Comparison of ENCODE assay signal across 8 cellular contexts in genomic region chr3:37492977-37493471, GRCh38. TPM values are rescaled to one million over a fixed set of nuclear protein-coding genes. Genes with fewer than 3 reads are reported as not detected.
A peak's percentile ranks its signal among the peaks of the same experiment; 100 is the strongest.
DNase-seq lines count a peak whose midpoint lies in the region; ATAC-seq and TF ChIP-seq lines count a peak whose summit lies in the region.

No MANE protein-coding gene starts in this region.

- no peak for TF ChIP-seq CTCF in BJ (IDR thresholded peaks at IDR 0.05; ENCODE audit: insufficient read depth, low read depth, low read length)
- TF ChIP-seq CTCF in adrenal gland (IDR thresholded peaks at IDR 0.05), result no peak
- TF ChIP-seq CTCF in lower lobe of right lung (IDR thresholded peaks at IDR 0.05), result no peak
- TF ChIP-seq CTCF in PC-3 (conservative IDR thresholded peaks at IDR 0.05; ENCODE audit: low read depth, low read length), result no peak

- CTCF ChIA-PET in BJ (lab: Yijun Ruan, JAX) (no interaction called here), PC-3 (lab: Charles Lee) (no interaction called here)

- H3K4me3 ChIP-seq in BJ (ENCODE audit: low read depth, low read length) (no peak overlapping the region), adrenal gland (no peak overlapping the region), lower lobe of right lung (no peak overlapping the region), PC-3 (ENCODE audit: low read length) (no peak overlapping the region)

- no peak overlapping the region for H3K4me2 ChIP-seq in PC-3 (ENCODE audit: low read length)

- no TSS peak for BruUV-seq in PC-3 (replicated peaks; lab: Mats Ljungman, UMichigan)

- WGBS in adrenal gland, 4 donors, result 17 to 34% (median 30%) methylated on average over 3 of the region's 3 CpGs

- no peaks in the 10 kb centered on the region for H3F3A ChIP-seq in PC-3 (ENCODE audit: low read length, unreplicated experiment)

- no peaks in the 10 kb centered on the region for H3K9me2 ChIP-seq in PC-3 (replicated peaks; ENCODE audit: low read length)

- H3K27ac ChIP-seq in adrenal gland, result peak overlapping the region in 4 of 5 donors; percentile 53 to 86 (median 64)
- peak overlapping the region; percentile 58 for H3K27ac ChIP-seq in lower lobe of right lung
- H3K27ac ChIP-seq in PC-3 (ENCODE audit: low read length), result no peak overlapping the region

- H4K20me1 ChIP-seq in PC-3 (ENCODE audit: low read length), result no peaks in the 10 kb centered on the region

- no peaks in the 10 kb centered on the region; the same call in 1 of the 2 replicates for H3K27me3 ChIP-seq in BJ (ENCODE audit: control insufficient read depth, insufficient read depth, low read length)
- no peaks in the 10 kb centered on the region for H3K27me3 ChIP-seq in adrenal gland
- no peaks in the 10 kb centered on the region for H3K27me3 ChIP-seq in lower lobe of right lung (ENCODE audit: low read depth)
- H3K27me3 ChIP-seq in PC-3 (ENCODE audit: low read length), result peaks cover 64% of the 10 kb centered on the region

- POLR2A ChIA-PET in BJ (lab: Charles Lee) (no interaction called here), PC-3 (lab: Charles Lee; ENCODE audit: unreplicated experiment) (no interaction called here)

- H3K36me3 ChIP-seq in BJ (ENCODE audit: control insufficient read depth, insufficient read depth, low read length) (no peaks in the 10 kb centered on the region), adrenal gland (replicated peaks in 1 of 2) (peaks cover 0 to 5% of the 10 kb centered on the region in 2 donors), lower lobe of right lung (peaks cover 7% of the 10 kb centered on the region), PC-3 (ENCODE audit: low read depth, low read length) (no peaks in the 10 kb centered on the region)

- intact Hi-C loops in adrenal gland (cut with DNase I), result no loop called here
- intact Hi-C loops in lower lobe of right lung (cut with DNase I), result no loop called here
- intact Hi-C loops in PC-3 (cut with micrococcal nuclease), result no loop called here

- peak; percentile 84 to 86 for ATAC-seq in lower lobe of right lung
- no peak for ATAC-seq in PC-3
- ATAC-seq in GM18520 (IDR thresholded peaks at IDR 0.05; ENCODE audit: unreplicated experiment), result no peak

- peaks cover 28 to 38% of the 10 kb centered on the region in 2 donors for H3K4me1 ChIP-seq in adrenal gland (replicated peaks in 1 of 2)
- peaks cover 35% of the 10 kb centered on the region for H3K4me1 ChIP-seq in lower lobe of right lung
- H3K4me1 ChIP-seq in PC-3 (ENCODE audit: insufficient read depth, low read length), result no peaks in the 10 kb centered on the region

- H3K9ac ChIP-seq in PC-3 (ENCODE audit: low read length), result no peak overlapping the region

- no peak overlapping the region for H2AFZ ChIP-seq in PC-3 (ENCODE audit: low read length)

- H3K9me3 ChIP-seq in adrenal gland (replicated peaks in 1 of 3) (no peaks in the 10 kb centered on the region), lower lobe of right lung (no peaks in the 10 kb centered on the region), PC-3 (ENCODE audit: low read length) (peaks cover 9% of the 10 kb centered on the region; the same call in 1 of the 2 replicates)

- no peak for TF ChIP-seq POLR2A in adrenal gland (IDR thresholded peaks at IDR 0.05)

- H3K79me2 ChIP-seq in PC-3 (ENCODE audit: low read length), result no peaks in the 10 kb centered on the region

- peak; percentile 1 for DNase-seq in BJ (ENCODE audit: low read depth)
- DNase-seq in LHCN-M2 (ENCODE audit: low read depth), result peak; percentile 36
- DNase-seq in adrenal gland, result peak in 2 of 7 donors; percentile 25 to 33
- DNase-seq in lower lobe of right lung, result no peak
- DNase-seq in PC-3, result no peak
- DNase-seq in activated CD4-positive, CD25-positive, alpha-beta regulatory T cell (lab: John Stamatoyannopoulos, UW), result no peak
- no peak for DNase-seq in stimulated activated CD4-positive, alpha-beta T cell treated with anti-CD3 and anti-CD28 coated beads, Interleukin-2, amount 100 ng/mL, for 48 hours

RNA-seq across cellular contexts. Expression of gene ITGA9, which starts 41.1 kb away (rescaled TPM):
- polyA plus RNA-seq in BJ (2011; rRNA removed) (not detected in 2 replicates), adrenal gland (10 to 100 TPM; 10.5 to 22.7 (median 16.5) TPM)
- polyA minus RNA-seq in BJ (2011; rRNA and poly(A)+ RNA removed), result not detected in 2 replicates
- total RNA-seq in LHCN-M2 (2014; rRNA removed) (0.13 TPM in 1 of 2 replicates, not detected in the other), adrenal gland (10 to 100 TPM; 48.6 to 81.1 (median 54.9) TPM), lower lobe of right lung (35.7 TPM), PC-3 (2014; rRNA removed) (0.15 TPM in 1 of 2 replicates, not detected in the other)
- 0.04 TPM for polyA plus RNA-seq in LHCN-M2 (2012)

Comparison
In these comparisons a context has a peak if more than half of its experiments do, and no peak if none do; other contexts are left out.
1. DNase-seq: peak in BJ (single experiment) and LHCN-M2 (single experiment); none in lower lobe of right lung (single experiment), PC-3 (single experiment), activated CD4-positive, CD25-positive, alpha-beta regulatory T cell (0 of 4) and stimulated activated CD4-positive, alpha-beta T cell treated with anti-CD3 and anti-CD28 coated beads, Interleukin-2, amount 100 ng/mL, for 48 hours (0 of 2).
2. ATAC-seq: peak in lower lobe of right lung (2 of 2); none in PC-3 (single experiment) and GM18520 (single experiment).
3. RNA of gene ITGA9, which starts 41.1 kb away (total RNA-seq): 48.6 to 81.1 TPM in adrenal gland and 35.7 TPM in lower lobe of right lung (single experiment); 0.15 TPM in PC-3 and 0.13 TPM in LHCN-M2; every median in the first group is over 10 times any median in the second.